ENCODE assay signal across 8 cellular contexts in genomic region chr12:7128681-7129593, GRCh38. TPM values are rescaled to one million over a fixed set of nuclear protein-coding genes. Genes with fewer than 3 reads are reported as not detected.
DNase-seq lines count a peak whose midpoint lies in the region; ATAC-seq and TF ChIP-seq lines count a peak whose summit lies in the region.

A gene with protein sequence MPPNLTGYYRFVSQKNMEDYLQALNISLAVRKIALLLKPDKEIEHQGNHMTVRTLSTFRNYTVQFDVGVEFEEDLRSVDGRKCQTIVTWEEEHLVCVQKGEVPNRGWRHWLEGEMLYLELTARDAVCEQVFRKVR (minus strand): TSS chr12:7128889. CDS start chr12:7128775, 114 bp downstream.

- TF ChIP-seq CTCF in astrocyte of the spinal cord (IDR thresholded peaks at IDR 0.05; ENCODE audit: low read depth, low read length) (no peak), lower lobe of right lung (IDR thresholded peaks at IDR 0.05) (no peak), transverse colon (IDR thresholded peaks at IDR 0.05) (no peak)

- WGBS in transverse colon (ENCODE audit: low coverage in 1 of 2), 2 donors = 59 to 88% methylated on average over 5 to 11 of the region's 11 CpGs

- H3K4me3 ChIP-seq in astrocyte of the spinal cord (ENCODE audit: low read depth, low read length) = peak within 1 kb of the TSS; percentile 59
- H3K4me3 ChIP-seq in lower lobe of right lung = peak within 1 kb of the TSS; percentile 72
- peak within 1 kb of the TSS; percentile 40 to 62 (median 56) for H3K4me3 ChIP-seq in transverse colon

- no peaks in the 10 kb centered on the region for H3K27me3 Mint-ChIP-seq in activated naive CD4-positive, alpha-beta T cell treated with anti-CD3 and anti-CD28 coated beads for 36 hours (ENCODE audit: low read depth)

- H3K36me3 ChIP-seq in lower lobe of right lung = no peaks in the 10 kb centered on the region
- no peaks in the 10 kb centered on the region for H3K36me3 ChIP-seq in transverse colon

- H3K9me3 ChIP-seq in lower lobe of right lung (no peaks in the 10 kb centered on the region), transverse colon (no peaks in the 10 kb centered on the region)

- CTCF ChIA-PET in activated naive CD4-positive, alpha-beta T cell treated with anti-CD3 and anti-CD28 coated beads for 36 hours (lab: Charles Lee) = interaction anchor here (0.6 to 1.4 kb wide), 2 partner anchors 14 to 16 kb away, joined by 3 read pairs; no protein-coding TSS in a partner anchor

- H3K27ac Mint-ChIP-seq in activated naive CD4-positive, alpha-beta T cell treated with anti-CD3 and anti-CD28 coated beads for 36 hours = no peak within 1 kb of the TSS

- peaks cover 27% of the 10 kb centered on the region for H3K4me1 Mint-ChIP-seq in activated naive CD4-positive, alpha-beta T cell treated with anti-CD3 and anti-CD28 coated beads for 36 hours (ENCODE audit: low read depth)

- H3K36me3 Mint-ChIP-seq in activated naive CD4-positive, alpha-beta T cell treated with anti-CD3 and anti-CD28 coated beads for 36 hours (ENCODE audit: low read depth) = no peaks in the 10 kb centered on the region

- DNase-seq in activated naive CD4-positive, alpha-beta T cell treated with anti-CD3 and anti-CD28 coated beads for 36 hours = no peak
- no peak for DNase-seq in activated naive CD4-positive, alpha-beta T cell (lab: John Stamatoyannopoulos, UW)
- DNase-seq in astrocyte of the spinal cord (ENCODE audit: low read depth, low spot score) = no peak
- DNase-seq in lower lobe of right lung = no peak
- DNase-seq in transverse colon = no peak
- DNase-seq in NCI-H446 treated with DMSO at 0.1 percent for 48 hours (lab: John Stamatoyannopoulos, UW) = no peak
- no peak for DNase-seq in SHP77 (lab: John Stamatoyannopoulos, UW)

- H3K4me1 ChIP-seq in lower lobe of right lung (peaks cover 17% of the 10 kb centered on the region), transverse colon (peaks cover 10 to 28% (median 18%) of the 10 kb centered on the region in 4 donors)

- ATAC-seq in lower lobe of right lung (no peak), HG02571 (IDR thresholded peaks at IDR 0.05; ENCODE audit: unreplicated experiment) (no peak)

- in situ Hi-C loops in astrocyte of the spinal cord (cut with HindIII; ENCODE audit: low sequenced_read_pairs) (no loop called here), transverse colon (cut with MboI; ENCODE audit: low pct_ligation_motif_present in 1 of 4, low pct_unique_long_range_greater_than_20kb in 1 of 4, low sequenced_read_pairs in 3 of 4) (no loop called here)

- no peaks in the 10 kb centered on the region for H3K27me3 ChIP-seq in lower lobe of right lung (ENCODE audit: low read depth)
- H3K27me3 ChIP-seq in transverse colon = peaks cover 20% of the 10 kb centered on the region

- no peaks in the 10 kb centered on the region for H3K9me3 Mint-ChIP-seq in activated naive CD4-positive, alpha-beta T cell treated with anti-CD3 and anti-CD28 coated beads for 36 hours

- peak; percentile 14 for TF ChIP-seq POLR2A in transverse colon (IDR thresholded peaks at IDR 0.05)

- intact Hi-C loops in activated naive CD4-positive, alpha-beta T cell treated with anti-CD3 and anti-CD28 coated beads for 36 hours (cut with micrococcal nuclease) = no loop called here
- intact Hi-C loops in lower lobe of right lung (cut with DNase I) (no loop called here), transverse colon (cut with DNase I; ENCODE audit: low total_unique reads) (no loop called here)

- H3K4me3 Mint-ChIP-seq in activated naive CD4-positive, alpha-beta T cell treated with anti-CD3 and anti-CD28 coated beads for 36 hours = peak within 1 kb of the TSS; percentile 82

- TF ChIP-seq EP300 in transverse colon (IDR thresholded peaks at IDR 0.05; ENCODE audit: low read depth) = no peak

- H3K27ac ChIP-seq in lower lobe of right lung (peak within 1 kb of the TSS; percentile 74), transverse colon (peak within 1 kb of the TSS; percentile 52 to 68 (median 64))

RNA-seq across cellular contexts. Expression of the gene that starts here (rescaled TPM):
- total RNA-seq in activated naive CD4-positive, alpha-beta T cell treated with anti-CD3 and anti-CD28 coated beads for 36 hours = under 1 TPM in 1 of 2 experiments, not detected in 1; 0.57 TPM
- total RNA-seq in lower lobe of right lung (1.1 TPM), transverse colon (1 to 10 TPM in 1 of 4 donors, under 1 TPM in 1, not detected in 2; 0.55 to 3.0 TPM)
